ENCODE assay signal across 27 cellular contexts in genomic region chr1:30068787-30069472, GRCh38.
DNase-seq lines count a peak whose midpoint lies in the region; ATAC-seq, FAIRE-seq and TF ChIP-seq lines count a peak whose summit lies in the region.
"Had no signal": no experiment of that assay in that cellular context is flagged by ENCODE, and none has a peak within 500 bp of the region (broad histone marks: within the 10 kb centered on the region; RNA-seq: fewer than 3 reads in every experiment).

No MANE protein-coding gene starts in this region.

- BruUV-seq in PC-3 (replicated peaks; lab: Mats Ljungman, UMichigan): no TSS peak

- no peaks in the 10 kb centered on the region for H3K79me2 ChIP-seq in PC-3 (ENCODE audit: low read length)

- no peaks in the 10 kb centered on the region for H4K20me1 ChIP-seq in PC-3 (ENCODE audit: low read length)

- no peaks in the 10 kb centered on the region for H3K27me3 ChIP-seq in PC-3 (ENCODE audit: low read length)
- no peaks in the 10 kb centered on the region for H3K27me3 ChIP-seq in RWPE2 (ENCODE audit: insufficient read depth, poor library complexity, severe bottlenecking)

- no peak overlapping the region for H3K4me3 ChIP-seq in PC-3 (ENCODE audit: low read length)
- H3K4me3 ChIP-seq in RWPE2 (ENCODE audit: severe bottlenecking): no peak overlapping the region
- H3K4me3 ChIP-seq: GM23248, SK-N-MC had no signal

- CTCF ChIA-PET in PC-3 (lab: Charles Lee): no interaction called here

- H3K4me1 ChIP-seq in PC-3 (ENCODE audit: insufficient read depth, low read length): no peaks in the 10 kb centered on the region; the same call in 1 of the 2 replicates
- peaks cover 3% of the 10 kb centered on the region for H3K4me1 ChIP-seq in RWPE2 (ENCODE audit: insufficient read depth, poor library complexity, severe bottlenecking)

- H3K9me3 Mint-ChIP-seq in glutamatergic neuron (ENCODE audit: unreplicated experiment): no peaks in the 10 kb centered on the region
- H3K9me3 Mint-ChIP-seq: CD4-positive, alpha-beta memory T cell had no signal

- H3K4me3 Mint-ChIP-seq in glutamatergic neuron (ENCODE audit: unreplicated experiment): no peak overlapping the region
- H3K4me3 Mint-ChIP-seq: CD4-positive, alpha-beta memory T cell; H9 had no signal

- POLR2A ChIA-PET in PC-3 (lab: Charles Lee; ENCODE audit: unreplicated experiment): interaction anchor here (0.6 kb wide), 1 partner anchor 11 kb away, joined by 3 read pairs; no protein-coding TSS in a partner anchor

- H3F3A ChIP-seq in PC-3 (ENCODE audit: low read length, unreplicated experiment): no peaks in the 10 kb centered on the region

- H3K27ac Mint-ChIP-seq in glutamatergic neuron (ENCODE audit: unreplicated experiment): no peak overlapping the region
- H3K27ac Mint-ChIP-seq: CD4-positive, alpha-beta memory T cell; IgD-negative memory B cell had no signal

- intact Hi-C loops in PC-3 (cut with micrococcal nuclease): no loop called here

- ATAC-seq in PC-3 (no peak), RWPE2 (ENCODE audit: low read depth) (peak; percentile 58), HG02588 (IDR thresholded peaks at IDR 0.05; ENCODE audit: unreplicated experiment) (no peak)

- no peak overlapping the region for H3K4me2 ChIP-seq in PC-3 (ENCODE audit: low read length)
- H3K4me2 ChIP-seq: KMS-11 had no signal

- H3K4me1 Mint-ChIP-seq in glutamatergic neuron (ENCODE audit: low read depth, unreplicated experiment): no peaks in the 10 kb centered on the region
- H3K4me1 Mint-ChIP-seq: CD4-positive, alpha-beta memory T cell; IgD-negative memory B cell had no signal

- H3K27ac ChIP-seq in PC-3 (ENCODE audit: low read length): no peak overlapping the region
- no peak overlapping the region for H3K27ac ChIP-seq in RWPE2 (ENCODE audit: poor library complexity, severe bottlenecking)
- no peak overlapping the region for H3K27ac ChIP-seq in epithelial cell of prostate
- H3K27ac ChIP-seq: GM23248, HL-60, KMS-11, SK-N-MC had no signal

- no peaks in the 10 kb centered on the region for H3K36me3 Mint-ChIP-seq in glutamatergic neuron (ENCODE audit: unreplicated experiment)
- H3K36me3 Mint-ChIP-seq: CD4-positive, alpha-beta memory T cell; IgD-negative memory B cell had no signal

- no peak overlapping the region for H2AFZ ChIP-seq in PC-3 (ENCODE audit: low read length)
- H2AFZ ChIP-seq: GM23248 had no signal

- H3K9me3 ChIP-seq in PC-3 (ENCODE audit: low read length): no peaks in the 10 kb centered on the region
- H3K9me3 ChIP-seq in RWPE2 (ENCODE audit: severe bottlenecking): no peaks in the 10 kb centered on the region

- H3K27me3 Mint-ChIP-seq in glutamatergic neuron (ENCODE audit: unreplicated experiment): peaks cover 3% of the 10 kb centered on the region

- TF ChIP-seq CTCF in PC-3 (conservative IDR thresholded peaks at IDR 0.05; ENCODE audit: low read depth, low read length) (no peak), RWPE2 (IDR thresholded peaks at IDR 0.05; ENCODE audit: poor library complexity, severe bottlenecking) (no peak), glutamatergic neuron (IDR thresholded peaks at IDR 0.05; ENCODE audit: partially characterized antibody, unreplicated experiment) (no peak)

- H3K9me2 ChIP-seq in PC-3 (replicated peaks; ENCODE audit: low read length): no peaks in the 10 kb centered on the region

- H3K9ac ChIP-seq in PC-3 (ENCODE audit: low read length): no peak overlapping the region
- H3K9ac ChIP-seq: GM23248, KMS-11 had no signal

- peak; percentile 53 for DNase-seq in PC-3
- no peak for DNase-seq in RWPE2 (ENCODE audit: low spot score)
- DNase-seq in epithelial cell of prostate (ENCODE audit: low read depth, low spot score): peak; percentile 24
- DNase-seq in urothelium cell line (ENCODE audit: low spot score): peak; percentile 25
- no peak for DNase-seq in glutamatergic neuron
- no peak for DNase-seq in activated CD4-positive, CD25-positive, alpha-beta regulatory T cell treated with anti-CD3 and anti-CD28 coated beads, Interleukin-2, amount 50 U/mL, for 72 hours
- DNase-seq: C1 segment of cervical spinal cord; CD4-positive, alpha-beta memory T cell; COR-L47; GM23248; H9; NCI-H1092; NCI-H1417 treated with DMSO at 0.1 percent for 48 hours; NCI-H187 treated with DMSO at 0.1 percent for 48 hours; NCI-H2171 treated with DMSO at 0.1 percent for 48 hours; NCI-H345; NCI-H510A treated with DMSO at 0.1 percent for 48 hours; NCI-H774; NK-92 treated with Interleukin-12 subunit alpha and Interleukin-12 subunit beta, amount 100 ng/mL, for 24 hours; RPMI8226; SHP77 treated with DMSO at 0.1 percent for 48 hours had no signal

- peak; percentile 9 for FAIRE-seq in urothelium cell line (lab: Jason Lieb, UNC)
- FAIRE-seq: G401.6 had no signal

- H3K36me3 ChIP-seq in PC-3 (ENCODE audit: low read depth, low read length) (no peaks in the 10 kb centered on the region), RWPE2 (ENCODE audit: low read depth) (no peaks in the 10 kb centered on the region)

Comparison
In these comparisons a context has a peak if more than half of its experiments do, and no peak if none do; other contexts are left out.
1. DNase-seq: peak in PC-3 (single experiment), epithelial cell of prostate (single experiment) and urothelium cell line (single experiment); none in RWPE2 (single experiment), glutamatergic neuron (single experiment) and activated CD4-positive, CD25-positive, alpha-beta regulatory T cell treated with anti-CD3 and anti-CD28 coated beads, Interleukin-2, amount 50 U/mL, for 72 hours (single experiment).